ENCODE assay signal across 17 cellular contexts in genomic region chr6:70709826-70710225, GRCh38. TPM values are rescaled to one million over a fixed set of nuclear protein-coding genes. Genes with fewer than 3 reads are reported as not detected.
DNase-seq lines count a peak whose midpoint lies in the region; ATAC-seq, FAIRE-seq and TF ChIP-seq lines count a peak whose summit lies in the region.
"Had no signal": no experiment of that assay in that cellular context is flagged by ENCODE, and none has a peak within 500 bp of the region (broad histone marks: within the 10 kb centered on the region; RNA-seq: fewer than 3 reads in every experiment).

No MANE protein-coding gene starts in this region.

- TF ChIP-seq CTCF in A549 (IDR thresholded peaks at IDR 0.05) (no peak), fibroblast of the aortic adventitia (IDR thresholded peaks at IDR 0.05; ENCODE audit: insufficient read depth, low read length) (no peak)

- 73% methylated on average over 3 of the region's 3 CpGs for WGBS in A549 (ENCODE audit: missing lambda C conversion rate)

- peaks cover 4% of the 10 kb centered on the region; the same call in 2 of the 3 replicates for H3K4me1 ChIP-seq in A549
- H3K4me1 ChIP-seq: testis had no signal

- no peak for TF ChIP-seq EP300 in A549 (IDR thresholded peaks at IDR 0.05)

- CTCF ChIA-PET in A549 (lab: Yijun Ruan, JAX), result interaction anchor here (2.1 kb wide), 1 partner anchor 175 kb away, joined by 13 read pairs; no protein-coding TSS in a partner anchor

- H3K4me2 ChIP-seq in A549, result no peak overlapping the region

- POLR2A ChIA-PET in A549 (lab: Yijun Ruan, JAX), result no interaction called here

- H3K4me3 ChIP-seq in A549 (no peak overlapping the region), fibroblast of the aortic adventitia (ENCODE audit: low read depth, low read length) (no peak overlapping the region)
- H3K4me3 ChIP-seq: psoas muscle, testis had no signal

- H3K27ac ChIP-seq in A549, result no peak overlapping the region
- H3K27ac ChIP-seq: psoas muscle, testis had no signal

- peak in 1 of 2 experiments; percentile 31; a peak in 1 of 6 replicates for ATAC-seq in A549
- peak; percentile 36; the same call in 2 of the 3 replicates for ATAC-seq in SK-N-SH treated with all-trans-retinoic acid at 6 μM for 48 hours
- ATAC-seq in GM21529 (IDR thresholded peaks at IDR 0.05; ENCODE audit: unreplicated experiment), result no peak
- ATAC-seq in HG03442 (IDR thresholded peaks at IDR 0.05; ENCODE audit: unreplicated experiment), result no peak

- no peaks in the 10 kb centered on the region for H3K9me3 ChIP-seq in A549
- H3K9me3 ChIP-seq: testis had no signal

- no peak for TF ChIP-seq POLR2A in A549 (IDR thresholded peaks at IDR 0.05; ENCODE audit: low read length)

- TF ChIP-seq RAD21 in A549 (conservative IDR thresholded peaks at IDR 0.05 in 1 of 2, IDR thresholded peaks at IDR 0.05 in 1 of 2), result no peak

- FAIRE-seq in A549 (lab: Jason Lieb, UNC), result no peak

- DNase-seq in A549 (ENCODE audit: low read depth in 1 of 2, low spot score in 1 of 2) (peak in 1 of 2 experiments; percentile 18), H4 (ENCODE audit: low spot score) (peak; percentile 25), fibroblast of the aortic adventitia (ENCODE audit: low read depth) (peak; percentile 68), medulla oblongata (ENCODE audit: extremely low spot score) (no peak)
- no peak for DNase-seq in activated naive CD4-positive, alpha-beta T cell (lab: John Stamatoyannopoulos, UW)
- DNase-seq: activated CD4-positive, alpha-beta memory T cell treated with anti-CD3 and anti-CD28 coated beads for 36 hours; activated naive CD8-positive, alpha-beta T cell treated with anti-CD3 and anti-CD28 coated beads, Interleukin-2, amount 10 ng/mL, durations not matched to agents 7 days and 5 days; C1 segment of cervical spinal cord; effector CD4-positive, alpha-beta T cell; hypothalamus; NCI-H1105; NCI-H526 treated with DMSO at 0.1 percent for 48 hours; psoas muscle; testis had no signal

TF ChIP-seq in A549, 52 proteins besides CTCF, POLR2A, EP300 and RAD21:
- TF ChIP-seq FOSL2 (IDR thresholded peaks at IDR 0.05) (no peak), FOSL2 (CRISPR knock-in tag; IDR thresholded peaks at IDR 0.05) (peak; percentile 44), CEBPB (IDR thresholded peaks at IDR 0.05) (peak in 1 of 2 experiments; percentile 33; a peak in 1 of 4 replicates), ESRRA (IDR thresholded peaks at IDR 0.05; ENCODE audit: borderline replicate concordance, low read length) (no peak)

TF ChIP-seq in SK-N-SH treated with all-trans-retinoic acid at 6 μM for 48 hours, 23 proteins besides CTCF, POLR2A, EP300 and RAD21:
- TF ChIP-seq OSR1 (CRISPR knock-in tag; IDR thresholded peaks at IDR 0.05) (no peak), SNAI2 (CRISPR knock-in tag; IDR thresholded peaks at IDR 0.05) (no peak), ISL1 (CRISPR knock-in tag; IDR thresholded peaks at IDR 0.05) (no peak), PPARA (CRISPR knock-in tag; IDR thresholded peaks at IDR 0.05; ENCODE audit: borderline replicate concordance) (no peak), CREB5 (CRISPR knock-in tag; IDR thresholded peaks at IDR 0.05; ENCODE audit: low read depth) (no peak), CSRNP3 (CRISPR knock-in tag; IDR thresholded peaks at IDR 0.05) (no peak), ESRRG (CRISPR knock-in tag; IDR thresholded peaks at IDR 0.05) (no peak), ZNF8 (CRISPR knock-in tag; IDR thresholded peaks at IDR 0.05) (no peak), TOX (CRISPR knock-in tag; IDR thresholded peaks at IDR 0.05; ENCODE audit: borderline replicate concordance) (no peak)

RNA-seq across cellular contexts. Expression of gene SMAP1, which starts 42.1 kb away (rescaled TPM):
- polyA plus RNA-seq in A549 (2011; rRNA removed) (27.4 and 27.8 TPM in 2 replicates), A549 (2017; fragmentation: RNase III; extraction: RNeasy Plus Mini Kit Qiagen cat#74134 plus additional on column Dnase treatment) (14.5 to 15.9 TPM (median 15.6 TPM) in 3 replicates)
- 10.6 and 13.4 TPM in 2 replicates for polyA plus RNA-seq in A549 (2012; cell fraction: cytosol; rRNA removed)
- polyA plus RNA-seq in A549 (2012; cell fraction: nucleus; rRNA removed), result 11.0 and 11.2 TPM in 2 replicates
- 22.2 TPM in 2 replicates for polyA minus RNA-seq in A549 (2011; rRNA and poly(A)+ RNA removed)
- 15.3 and 21.7 TPM in 2 replicates for total RNA-seq in H4 (2014; rRNA removed; shearing (Covaris generic))
- total RNA-seq in fibroblast of the aortic adventitia (ENCODE audit: low replicate concordance), result 24.9 and 32.4 TPM in 2 replicates

Comparison
In these comparisons a context has a peak if more than half of its experiments do, and no peak if none do; other contexts are left out.
1. DNase-seq: peak in H4 (single experiment) and fibroblast of the aortic adventitia (single experiment); none in medulla oblongata (single experiment) and activated naive CD4-positive, alpha-beta T cell (0 of 4).